31 cellular contexts compared by ENCODE assay signal in the genomic region with DNA sequence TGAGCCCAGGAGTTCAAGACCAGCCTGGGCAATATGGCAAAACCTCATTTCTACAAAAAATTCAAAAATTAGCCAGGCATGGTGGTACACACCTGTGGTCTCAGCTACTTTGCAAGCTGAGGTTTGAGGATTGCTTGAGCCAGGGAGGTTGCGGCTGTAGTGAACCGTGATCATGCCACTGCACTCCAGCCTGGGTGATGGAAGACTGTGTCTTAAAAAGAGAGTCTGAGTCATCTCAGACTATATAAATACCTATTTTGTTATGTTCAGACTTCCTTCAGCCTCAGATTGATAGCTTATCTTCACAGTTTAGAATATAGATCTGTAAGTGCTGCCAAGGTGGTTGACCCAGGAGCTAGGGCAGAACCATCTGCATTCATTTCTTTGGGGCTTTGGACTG. TPM values are rescaled to one million over a fixed set of nuclear protein-coding genes. Genes with fewer than 3 reads are reported as not detected.
DNase-seq lines count a peak whose midpoint lies in the region; ATAC-seq and TF ChIP-seq lines count a peak whose summit lies in the region.
"Had no signal": no experiment of that assay in that cellular context is flagged by ENCODE, and none has a peak within 500 bp of the region (broad histone marks: within the 10 kb centered on the region; RNA-seq: fewer than 3 reads in every experiment).

No MANE protein-coding gene starts in this region.

- H3K27me3 ChIP-seq in GM06990 (replicated peaks; ENCODE audit: control insufficient read depth, insufficient read depth, low read length) = no peaks in the 10 kb centered on the region
- H3K27me3 ChIP-seq in MG63 = no peaks in the 10 kb centered on the region
- H3K27me3 ChIP-seq: colonic mucosa, suprapubic skin had no signal

- no peaks in the 10 kb centered on the region for H3K27me3 Mint-ChIP-seq in activated T-cell treated with anti-CD3 and anti-CD28 coated beads, Interleukin-2, amount 50 U/mL, for 24 hours
- no peaks in the 10 kb centered on the region for H3K27me3 Mint-ChIP-seq in activated T-helper 17 cell treated with anti-CD3 and anti-CD28 coated beads, Interleukin-2, amount 50 U/mL, for 72 hours
- peaks cover 12% of the 10 kb centered on the region for H3K27me3 Mint-ChIP-seq in nephron progenitor cell (ENCODE audit: low read depth, poor library complexity)
- H3K27me3 Mint-ChIP-seq: naive thymus-derived CD8-positive, alpha-beta T cell had no signal

- H3K4me3 Mint-ChIP-seq in activated T-cell treated with anti-CD3 and anti-CD28 coated beads, Interleukin-2, amount 50 U/mL, for 24 hours = no peak overlapping the region
- H3K4me3 Mint-ChIP-seq in activated T-helper 17 cell treated with anti-CD3 and anti-CD28 coated beads, Interleukin-2, amount 50 U/mL, for 72 hours = peak overlapping the region; percentile 100
- H3K4me3 Mint-ChIP-seq in nephron progenitor cell = no peak overlapping the region
- H3K4me3 Mint-ChIP-seq: activated naive CD4-positive, alpha-beta T cell treated with anti-CD3 and anti-CD28 coated beads, Interleukin-2, amount 10 ng/mL, durations not matched to agents 7 days and 5 days; CD8-positive, alpha-beta T cell had no signal

- no peaks in the 10 kb centered on the region for H3K9me3 Mint-ChIP-seq in activated T-cell treated with anti-CD3 and anti-CD28 coated beads, Interleukin-2, amount 50 U/mL, for 24 hours
- H3K9me3 Mint-ChIP-seq in activated T-helper 17 cell treated with anti-CD3 and anti-CD28 coated beads, Interleukin-2, amount 50 U/mL, for 72 hours = no peaks in the 10 kb centered on the region
- peaks cover 13% of the 10 kb centered on the region for H3K9me3 Mint-ChIP-seq in nephron progenitor cell
- H3K9me3 Mint-ChIP-seq: activated naive CD4-positive, alpha-beta T cell treated with anti-CD3 and anti-CD28 coated beads, Interleukin-2, amount 10 ng/mL, durations not matched to agents 7 days and 5 days; activated T-helper 1 cell treated with anti-CD3 and anti-CD28 coated beads, Interleukin-12 subunit alpha, Interleukin-12 subunit beta, Interleukin-2, Interleukin-4 antibody, amounts not matched to agents 30 ng/mL and 10 ng/mL and 1 ng/mL, durations not matched to agents 14 hours and 24 hours and 36 hours; CD8-positive, alpha-beta T cell; naive thymus-derived CD8-positive, alpha-beta T cell had no signal

- no peak for DNase-seq in activated T-cell treated with anti-CD3 and anti-CD28 coated beads, Interleukin-2, amount 50 U/mL, for 24 hours
- DNase-seq in activated T-cell treated with anti-CD3 and anti-CD28 coated beads, Interleukin-2, amount 50 U/mL, for 1 hour = no peak
- DNase-seq in GM06990 (ENCODE audit: extremely low read depth, insufficient read length) = peak; percentile 29
- DNase-seq in renal cortical epithelial cell (ENCODE audit: low read depth) = peak; percentile 11
- DNase-seq in MG63 = no peak
- DNase-seq in nephron progenitor cell = no peak
- no peak for DNase-seq in stimulated activated CD8-positive, alpha-beta memory T cell treated with anti-CD3 and anti-CD28 coated beads, Interleukin-4, amount 100 ng/mL, for 48 hours
- DNase-seq: activated CD4-positive, alpha-beta T cell treated with anti-CD3 and anti-CD28 coated beads for 48 hours; activated naive CD4-positive, alpha-beta T cell treated with anti-CD3 and anti-CD28 coated beads, Interleukin-2, amount 10 ng/mL, durations not matched to agents 7 days and 5 days; CD8-positive, alpha-beta T cell; colonic mucosa; effector CD4-positive, alpha-beta T cell; hippocampal formation; KG1; naive thymus-derived CD8-positive, alpha-beta T cell; NCI-H1436 treated with DMSO at 0.1 percent for 48 hours; NCI-H2081 treated with DMSO at 0.1 percent for 48 hours; NCI-H226; NCI-H526 treated with DMSO at 0.1 percent for 48 hours; NK-92 treated with Interleukin-12 subunit alpha and Interleukin-12 subunit beta, amount 100 ng/mL, for 24 hours; SHP77 treated with DMSO at 0.1 percent for 48 hours; stimulated activated naive CD4-positive, alpha-beta T cell; WERI-Rb-1 had no signal

- H3K4me3 ChIP-seq in GM06990 (replicated peaks; ENCODE audit: low read depth, low read length) (no peak overlapping the region), MG63 (no peak overlapping the region)
- H3K4me3 ChIP-seq: A549, colonic mucosa, lung, skin epidermis, suprapubic skin had no signal

- H3K4me1 Mint-ChIP-seq in activated T-cell treated with anti-CD3 and anti-CD28 coated beads, Interleukin-2, amount 50 U/mL, for 24 hours (ENCODE audit: low read depth) = peaks cover 56% of the 10 kb centered on the region
- peaks cover 28% of the 10 kb centered on the region for H3K4me1 Mint-ChIP-seq in activated T-helper 17 cell treated with anti-CD3 and anti-CD28 coated beads, Interleukin-2, amount 50 U/mL, for 72 hours
- H3K4me1 Mint-ChIP-seq in nephron progenitor cell = peaks cover 33% of the 10 kb centered on the region

- H3K36me3 Mint-ChIP-seq in activated T-cell treated with anti-CD3 and anti-CD28 coated beads, Interleukin-2, amount 50 U/mL, for 24 hours (ENCODE audit: low read depth) = peaks cover 27% of the 10 kb centered on the region
- peaks cover 42% of the 10 kb centered on the region for H3K36me3 Mint-ChIP-seq in activated T-helper 17 cell treated with anti-CD3 and anti-CD28 coated beads, Interleukin-2, amount 50 U/mL, for 72 hours (ENCODE audit: low read depth)
- H3K36me3 Mint-ChIP-seq in nephron progenitor cell (ENCODE audit: low read depth) = peaks cover 21% of the 10 kb centered on the region

- H3K9me3 ChIP-seq in MG63 = no peaks in the 10 kb centered on the region
- H3K9me3 ChIP-seq: A549, colonic mucosa, suprapubic skin had no signal

- H3K36me3 ChIP-seq in GM06990 (ENCODE audit: control insufficient read depth, insufficient read depth, low read length) (no peaks in the 10 kb centered on the region; the same call in 1 of the 2 replicates), MG63 (peaks cover 19% of the 10 kb centered on the region)
- H3K36me3 ChIP-seq: colonic mucosa, suprapubic skin had no signal

- TF ChIP-seq CTCF in GM06990 (IDR thresholded peaks at IDR 0.05; ENCODE audit: insufficient read depth, low read length, poor library complexity, severe bottlenecking) = no peak
- TF ChIP-seq CTCF in nephron progenitor cell (IDR thresholded peaks at IDR 0.05) = no peak

- no peak for ATAC-seq in activated T-helper 17 cell treated with anti-CD3 and anti-CD28 coated beads, Interleukin-2, amount 50 U/mL, for 72 hours (replicated peaks)
- ATAC-seq: A549; CD8-positive, alpha-beta T cell; naive thymus-derived CD8-positive, alpha-beta T cell had no signal

- peak overlapping the region; percentile 37 for H3K27ac Mint-ChIP-seq in activated T-cell treated with anti-CD3 and anti-CD28 coated beads, Interleukin-2, amount 50 U/mL, for 24 hours
- peak overlapping the region; percentile 99 for H3K27ac Mint-ChIP-seq in activated T-helper 17 cell treated with anti-CD3 and anti-CD28 coated beads, Interleukin-2, amount 50 U/mL, for 72 hours
- no peak overlapping the region for H3K27ac Mint-ChIP-seq in nephron progenitor cell
- H3K27ac Mint-ChIP-seq: activated naive CD4-positive, alpha-beta T cell treated with anti-CD3 and anti-CD28 coated beads, Interleukin-2, amount 10 ng/mL, durations not matched to agents 7 days and 5 days; CD8-positive, alpha-beta T cell had no signal

RNA-seq across cellular contexts. Expression of gene PAIP2, which starts 1.6 kb away (rescaled TPM):
- total RNA-seq in activated T-helper 17 cell treated with anti-CD3 and anti-CD28 coated beads, Interleukin-2, amount 50 U/mL, for 72 hours = 100 to 1,000 TPM; 102 to 157 TPM
- 62.3 and 110 TPM in 2 replicates for total RNA-seq in renal cortical epithelial cell
- total RNA-seq in MG63 (2014; rRNA removed; shearing (Covaris generic); ENCODE audit: low replicate concordance) = 80.6 and 119 TPM in 2 replicates

RNA-seq across cellular contexts. Expression of gene SLC23A1, which starts 43.0 kb away (rescaled TPM):
- total RNA-seq in activated T-helper 17 cell treated with anti-CD3 and anti-CD28 coated beads, Interleukin-2, amount 50 U/mL, for 72 hours = 1 to 10 TPM in 1 of 2 donors, under 1 TPM in 1; 0.95 to 1.6 TPM
- 1.4 and 3.0 TPM in 2 replicates for total RNA-seq in renal cortical epithelial cell
- not detected in 2 replicates for total RNA-seq in MG63 (2014; rRNA removed; shearing (Covaris generic); ENCODE audit: low replicate concordance)
- total RNA-seq: CD8-positive, alpha-beta T cell; mononuclear cell; osteocyte had no signal

RNA-seq across cellular contexts. Expression of gene MATR3, which starts 46.5 kb away (rescaled TPM):
- 100 to 1,000 TPM; 184 to 204 TPM for total RNA-seq in activated T-helper 17 cell treated with anti-CD3 and anti-CD28 coated beads, Interleukin-2, amount 50 U/mL, for 72 hours
- total RNA-seq in renal cortical epithelial cell = 280 and 486 TPM in 2 replicates
- 280 and 444 TPM in 2 replicates for total RNA-seq in MG63 (2014; rRNA removed; shearing (Covaris generic); ENCODE audit: low replicate concordance)

RNA-seq across cellular contexts. Expression of gene MZB1, which starts 49.7 kb away (rescaled TPM):
- total RNA-seq in activated T-helper 17 cell treated with anti-CD3 and anti-CD28 coated beads, Interleukin-2, amount 50 U/mL, for 72 hours = 10 to 100 TPM; 39.9 to 55.2 TPM
- not detected in 2 replicates for total RNA-seq in renal cortical epithelial cell
- total RNA-seq in MG63 (2014; rRNA removed; shearing (Covaris generic); ENCODE audit: low replicate concordance) = not detected in 2 replicates
- total RNA-seq: osteocyte, suprapubic skin had no signal

RNA-seq across cellular contexts. Expression of gene PROB1, which starts 54.9 kb away (rescaled TPM):
- 1 to 10 TPM; 4.7 to 6.4 TPM for total RNA-seq in activated T-helper 17 cell treated with anti-CD3 and anti-CD28 coated beads, Interleukin-2, amount 50 U/mL, for 72 hours
- total RNA-seq in renal cortical epithelial cell = 0.52 and 2.8 TPM in 2 replicates
- total RNA-seq in MG63 (2014; rRNA removed; shearing (Covaris generic); ENCODE audit: low replicate concordance) = 0.13 TPM in 1 of 2 replicates, not detected in the other

Comparison
In these comparisons a context has a peak if more than half of its experiments do, and no peak if none do; other contexts are left out.
1. DNase-seq: peak in GM06990 (single experiment) and renal cortical epithelial cell (single experiment); none in activated T-cell treated with anti-CD3 and anti-CD28 coated beads, Interleukin-2, amount 50 U/mL, for 24 hours (single experiment), activated T-cell treated with anti-CD3 and anti-CD28 coated beads, Interleukin-2, amount 50 U/mL, for 1 hour (single experiment), MG63 (single experiment), nephron progenitor cell (single experiment) and stimulated activated CD8-positive, alpha-beta memory T cell treated with anti-CD3 and anti-CD28 coated beads, Interleukin-4, amount 100 ng/mL, for 48 hours (single experiment).